7 cellular contexts compared by ENCODE assay signal in the genomic region with DNA sequence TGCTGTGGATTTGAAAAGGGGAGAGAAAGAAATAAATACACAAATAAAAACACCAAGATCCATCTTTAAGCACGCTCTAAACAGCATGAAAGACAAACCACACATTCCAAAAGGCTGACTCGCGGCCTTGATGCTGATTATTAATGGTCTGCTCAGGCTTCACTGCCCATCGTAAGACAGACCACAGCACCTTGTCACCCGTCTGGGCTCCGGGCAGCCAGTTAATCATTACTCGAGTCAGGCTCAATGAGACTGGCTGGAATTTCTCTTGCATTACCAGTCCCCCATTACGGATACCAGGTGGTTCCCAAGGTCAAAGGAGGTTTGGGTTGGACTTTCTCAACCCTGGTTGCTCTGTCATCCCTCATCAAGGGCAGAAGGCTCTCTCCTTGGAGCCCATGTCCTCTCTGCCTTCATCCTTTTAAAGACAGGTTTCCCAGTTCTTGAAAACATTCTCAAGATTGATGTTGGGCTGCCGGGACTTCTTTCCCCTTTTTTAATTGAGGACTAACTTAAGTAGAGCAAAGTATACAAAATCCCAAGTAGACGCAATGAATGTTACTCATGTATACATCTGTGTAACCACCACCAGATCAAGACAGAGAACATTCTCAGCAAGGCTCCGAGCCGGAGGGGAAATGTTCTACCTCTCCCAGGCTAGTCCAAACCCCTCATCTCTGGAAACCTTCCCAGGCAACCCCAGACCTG. TPM values are rescaled to one million over a fixed set of nuclear protein-coding genes. Genes with fewer than 3 reads are reported as not detected.
A peak's percentile ranks its signal among the peaks of the same experiment; 100 is the strongest.
DNase-seq lines count a peak whose midpoint lies in the region; ATAC-seq, FAIRE-seq and TF ChIP-seq lines count a peak whose summit lies in the region.

No MANE protein-coding gene starts in this region.

- H3K27me3 ChIP-seq in suprapubic skin, result no peaks in the 10 kb centered on the region

- peak in 1 of 2 donors; percentile 62 for DNase-seq in suprapubic skin (ENCODE audit: low spot score in 2 of 2)
- no peak for DNase-seq in OCI-M1 (lab: John Stamatoyannopoulos, UW)
- DNase-seq in inferior parietal cortex (ENCODE audit: extremely low spot score), result no peak

- FAIRE-seq in islet of Langerhans (lab: Jason Lieb, UNC), result peak; percentile 96

- TF ChIP-seq EP300 in suprapubic skin (IDR thresholded peaks at IDR 0.05), result no peak

- TF ChIP-seq POLR2A in suprapubic skin (IDR thresholded peaks at IDR 0.05), result no peak

- POLR2A ChIA-PET in HEK293 (lab: Yijun Ruan, JAX), result interaction anchor here (0.5 to 12.3 kb wide), 9 partner anchors 9 to 296 kb away, joined by 3 to 252 read pairs (median 7); no protein-coding TSS in a partner anchor

- CTCF ChIA-PET in HEK293 (lab: Yijun Ruan, JAX), result interaction anchor here (0.6 to 1.7 kb wide), 3 partner anchors 8 to 166 kb away, joined by 3 to 9 read pairs (median 4); no protein-coding TSS in a partner anchor

- no peaks in the 10 kb centered on the region for H3K9me3 ChIP-seq in HEK293 (ENCODE audit: control insufficient read depth, insufficient read depth, low read depth, low read length)
- H3K9me3 ChIP-seq in suprapubic skin, result no peaks in the 10 kb centered on the region

- H3K4me1 ChIP-seq in HEK293 (ENCODE audit: control insufficient read depth, insufficient read depth, low read length) (peaks cover 88% of the 10 kb centered on the region), suprapubic skin (peaks cover 97% of the 10 kb centered on the region)

- ATAC-seq in GM21526 (IDR thresholded peaks at IDR 0.05; ENCODE audit: low FRiP score, unreplicated experiment), result no peak

- WGBS in suprapubic skin, result 51% methylated on average over 12 of the region's 12 CpGs

- H3K27ac ChIP-seq in HEK293 (ENCODE audit: extremely low read depth, low read depth, low read length) (peak overlapping the region; percentile 99), VCaP (peak overlapping the region; percentile 97), suprapubic skin (peak overlapping the region; percentile 56)

- no peak for TF ChIP-seq CTCF in HEK293 (tag by site-specific recombination; IDR thresholded peaks at IDR 0.05)
- TF ChIP-seq CTCF in VCaP (conservative IDR thresholded peaks at IDR 0.05), result no peak
- no peak for TF ChIP-seq CTCF in suprapubic skin (IDR thresholded peaks at IDR 0.05)

- H3K36me3 ChIP-seq in HEK293 (ENCODE audit: control insufficient read depth in 2 of 2, insufficient read depth in 1 of 2, low read length in 2 of 2) (peaks cover 4 to 83% of the 10 kb centered on the region in 2 experiments; a peak in 2 of 3 replicates), suprapubic skin (peaks cover 6% of the 10 kb centered on the region)

- H3K4me3 ChIP-seq in HEK293 (ENCODE audit: low read depth, low read length), result peak overlapping the region; percentile 26
- H3K4me3 ChIP-seq in suprapubic skin, result no peak overlapping the region

TF ChIP-seq in HEK293, 187 proteins besides CTCF, POLR2A, EP300 and RAD21 (continues in another document):
- TF ChIP-seq ZNF37A (tag by site-specific recombination; IDR thresholded peaks at IDR 0.05) (no peak), ZNF514 (tag by site-specific recombination; IDR thresholded peaks at IDR 0.05) (no peak), WT1 (tag by site-specific recombination; IDR thresholded peaks at IDR 0.05) (0 out of 2 replicates have a peak, but pooled peaks have one; percentile 15), ZBTB8A (tag by site-specific recombination; IDR thresholded peaks at IDR 0.05) (peak; percentile 10), SCRT2 (tag by site-specific recombination; IDR thresholded peaks at IDR 0.05) (no peak), ZNF473 (tag by site-specific recombination; IDR thresholded peaks at IDR 0.05) (no peak), ZNF121 (tag by site-specific recombination; IDR thresholded peaks at IDR 0.05) (no peak), ZNF266 (tag by site-specific recombination; IDR thresholded peaks at IDR 0.05; ENCODE audit: low read depth) (no peak), ZNF501 (tag by site-specific recombination; IDR thresholded peaks at IDR 0.05) (no peak), ZNF274 (IDR thresholded peaks at IDR 0.05; ENCODE audit: low read length) (no peak), ZNF274 (tag by site-specific recombination; IDR thresholded peaks at IDR 0.05; ENCODE audit: borderline replicate concordance) (no peak), ZNF529 (tag by site-specific recombination; IDR thresholded peaks at IDR 0.05; ENCODE audit: insufficient replicate concordance) (no peak), SETDB1 (IDR thresholded peaks at IDR 0.05; ENCODE audit: insufficient read length, low read length) (no peak), ZNF555 (tag by site-specific recombination; conservative IDR thresholded peaks at IDR 0.05) (no peak), ZNF610 (tag by site-specific recombination; IDR thresholded peaks at IDR 0.05; ENCODE audit: borderline replicate concordance) (0 out of 2 replicates have a peak, but pooled peaks have one; percentile 40), ZNF169 (tag by site-specific recombination; IDR thresholded peaks at IDR 0.05) (no peak), ZNF560 (tag by site-specific recombination; IDR thresholded peaks at IDR 0.05; ENCODE audit: borderline replicate concordance) (no peak), TCF7L2 (IDR thresholded peaks at IDR 0.05; ENCODE audit: borderline replicate concordance, low read depth, low read length) (no peak), OSR2 (tag by site-specific recombination; IDR thresholded peaks at IDR 0.05) (0 out of 2 replicates have a peak, but pooled peaks have one; percentile 8), FEZF1 (tag by site-specific recombination; IDR thresholded peaks at IDR 0.05) (peak; percentile 64), ZNF521 (tag by site-specific recombination; IDR thresholded peaks at IDR 0.05) (no peak), ZNF132 (tag by site-specific recombination; IDR thresholded peaks at IDR 0.05; ENCODE audit: borderline replicate concordance) (no peak), ZNF366 (tag by site-specific recombination; conservative IDR thresholded peaks at IDR 0.05) (peak; percentile 70), ZXDB (tag by site-specific recombination; IDR thresholded peaks at IDR 0.05) (peak; percentile 54; the same call in 1 of the 2 replicates), ZNF48 (tag by site-specific recombination; IDR thresholded peaks at IDR 0.05) (no peak)
- TF ChIP-seq, protein P1, sequence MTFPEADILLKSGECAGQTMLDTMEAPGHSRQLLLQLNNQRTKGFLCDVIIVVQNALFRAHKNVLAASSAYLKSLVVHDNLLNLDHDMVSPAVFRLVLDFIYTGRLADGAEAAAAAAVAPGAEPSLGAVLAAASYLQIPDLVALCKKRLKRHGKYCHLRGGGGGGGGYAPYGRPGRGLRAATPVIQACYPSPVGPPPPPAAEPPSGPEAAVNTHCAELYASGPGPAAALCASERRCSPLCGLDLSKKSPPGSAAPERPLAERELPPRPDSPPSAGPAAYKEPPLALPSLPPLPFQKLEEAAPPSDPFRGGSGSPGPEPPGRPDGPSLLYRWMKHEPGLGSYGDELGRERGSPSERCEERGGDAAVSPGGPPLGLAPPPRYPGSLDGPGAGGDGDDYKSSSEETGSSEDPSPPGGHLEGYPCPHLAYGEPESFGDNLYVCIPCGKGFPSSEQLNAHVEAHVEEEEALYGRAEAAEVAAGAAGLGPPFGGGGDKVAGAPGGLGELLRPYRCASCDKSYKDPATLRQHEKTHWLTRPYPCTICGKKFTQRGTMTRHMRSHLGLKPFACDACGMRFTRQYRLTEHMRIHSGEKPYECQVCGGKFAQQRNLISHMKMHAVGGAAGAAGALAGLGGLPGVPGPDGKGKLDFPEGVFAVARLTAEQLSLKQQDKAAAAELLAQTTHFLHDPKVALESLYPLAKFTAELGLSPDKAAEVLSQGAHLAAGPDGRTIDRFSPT (tag by site-specific recombination; IDR thresholded peaks at IDR 0.05), result peak; percentile 93
- TF ChIP-seq, protein P2, sequence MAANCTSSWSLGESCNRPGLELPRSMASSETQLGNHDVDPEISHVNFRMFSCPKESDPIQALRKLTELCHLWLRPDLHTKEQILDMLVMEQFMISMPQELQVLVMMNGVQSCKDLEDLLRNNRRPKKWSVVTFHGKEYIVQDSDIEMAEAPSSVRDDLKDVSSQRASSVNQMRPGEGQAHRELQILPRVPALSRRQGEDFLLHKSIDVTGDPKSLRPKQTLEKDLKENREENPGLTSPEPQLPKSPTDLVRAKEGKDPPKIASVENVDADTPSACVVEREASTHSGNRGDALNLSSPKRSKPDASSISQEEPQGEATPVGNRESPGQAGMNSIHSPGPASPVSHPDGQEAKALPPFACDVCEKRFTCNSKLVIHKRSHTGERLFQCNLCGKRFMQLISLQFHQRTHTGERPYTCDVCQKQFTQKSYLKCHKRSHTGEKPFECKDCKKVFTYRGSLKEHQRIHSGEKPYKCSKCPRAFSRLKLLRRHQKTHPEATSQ (tag by site-specific recombination; IDR thresholded peaks at IDR 0.05), result no peak
- TF ChIP-seq, protein P3, sequence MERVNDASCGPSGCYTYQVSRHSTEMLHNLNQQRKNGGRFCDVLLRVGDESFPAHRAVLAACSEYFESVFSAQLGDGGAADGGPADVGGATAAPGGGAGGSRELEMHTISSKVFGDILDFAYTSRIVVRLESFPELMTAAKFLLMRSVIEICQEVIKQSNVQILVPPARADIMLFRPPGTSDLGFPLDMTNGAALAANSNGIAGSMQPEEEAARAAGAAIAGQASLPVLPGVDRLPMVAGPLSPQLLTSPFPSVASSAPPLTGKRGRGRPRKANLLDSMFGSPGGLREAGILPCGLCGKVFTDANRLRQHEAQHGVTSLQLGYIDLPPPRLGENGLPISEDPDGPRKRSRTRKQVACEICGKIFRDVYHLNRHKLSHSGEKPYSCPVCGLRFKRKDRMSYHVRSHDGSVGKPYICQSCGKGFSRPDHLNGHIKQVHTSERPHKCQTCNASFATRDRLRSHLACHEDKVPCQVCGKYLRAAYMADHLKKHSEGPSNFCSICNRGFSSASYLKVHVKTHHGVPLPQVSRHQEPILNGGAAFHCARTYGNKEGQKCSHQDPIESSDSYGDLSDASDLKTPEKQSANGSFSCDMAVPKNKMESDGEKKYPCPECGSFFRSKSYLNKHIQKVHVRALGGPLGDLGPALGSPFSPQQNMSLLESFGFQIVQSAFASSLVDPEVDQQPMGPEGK (tag by site-specific recombination; IDR thresholded peaks at IDR 0.05), result peak; percentile 8; the same call in 1 of the 2 replicates
- TF ChIP-seq, protein P4, sequence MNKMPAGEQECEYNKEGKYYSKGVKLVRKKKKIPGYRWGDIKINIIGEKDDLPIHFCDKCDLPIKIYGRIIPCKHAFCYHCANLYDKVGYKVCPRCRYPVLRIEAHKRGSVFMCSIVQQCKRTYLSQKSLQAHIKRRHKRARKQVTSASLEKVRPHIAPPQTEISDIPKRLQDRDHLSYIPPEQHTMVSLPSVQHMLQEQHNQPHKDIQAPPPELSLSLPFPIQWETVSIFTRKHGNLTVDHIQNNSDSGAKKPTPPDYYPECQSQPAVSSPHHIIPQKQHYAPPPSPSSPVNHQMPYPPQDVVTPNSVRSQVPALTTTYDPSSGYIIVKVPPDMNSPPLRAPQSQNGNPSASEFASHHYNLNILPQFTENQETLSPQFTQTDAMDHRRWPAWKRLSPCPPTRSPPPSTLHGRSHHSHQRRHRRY (tag by site-specific recombination; IDR thresholded peaks at IDR 0.05), result no peak

RNA-seq across cellular contexts. Expression of a gene that starts 8.1 kb away (rescaled TPM):
- 10 to 100 TPM; 19.7 to 41.6 (median 27.8) TPM for total RNA-seq in suprapubic skin
